In the genomic region with DNA sequence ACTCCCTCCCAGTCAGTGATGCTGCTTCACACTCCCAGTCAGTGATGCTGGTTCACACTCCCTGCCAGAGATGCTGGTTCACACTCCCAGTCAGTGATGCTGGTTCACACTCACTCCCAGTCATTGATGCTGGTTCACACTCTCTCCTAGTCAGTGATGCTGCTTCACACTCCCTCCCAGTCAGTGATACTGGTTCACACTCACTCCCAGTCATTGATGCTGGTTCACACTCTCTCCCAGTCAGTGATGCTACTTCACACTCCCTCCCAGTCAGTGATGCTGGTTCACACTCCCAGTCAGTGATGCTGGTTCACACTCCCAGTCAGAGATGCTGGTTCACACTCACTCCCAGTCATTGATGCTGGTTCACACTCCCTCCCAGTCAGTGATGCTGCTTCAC, we compare ENCODE assay signal across 21 cellular contexts. TPM values are rescaled to one million over a fixed set of nuclear protein-coding genes. Genes with fewer than 3 reads are reported as not detected.
"Had no signal": no experiment of that assay in that cellular context is flagged by ENCODE, and none has a peak within 500 bp of the region (broad histone marks: within the 10 kb centered on the region; RNA-seq: fewer than 3 reads in every experiment).

No MANE protein-coding gene starts in this region.

- H3K27ac Mint-ChIP-seq: dendritic cell treated with granulocyte-macrophage colony-stimulating factor and Interleukin-4, amounts not matched to agents 40 ng/mL and 50 ng/mL, for 4 days; nephron; type B pancreatic cell had no signal

- FAIRE-seq: colon, small intestine had no signal

- DNase-seq: esophagus squamous epithelium; foreskin keratinocyte; left colon; left ventricle myocardium superior; mesenchymal stem cell; naive B cell; small intestine; stimulated activated CD4-positive, alpha-beta T cell treated with anti-CD3 and anti-CD28 coated beads, Interleukin-2, amount 100 ng/mL, for 48 hours; stimulated activated naive CD4-positive, alpha-beta T cell treated with Interleukin-2 at 50 U/mL for 16 hours had no signal

- ATAC-seq: foreskin keratinocyte, left colon, left ventricle myocardium superior had no signal

- H3K4me3 ChIP-seq: esophagus squamous epithelium, hepatocyte, lung, vagina had no signal

- H3K4me1 ChIP-seq: esophagus squamous epithelium, foreskin keratinocyte, vagina had no signal

- H3K36me3 ChIP-seq: esophagus squamous epithelium, neutrophil, vagina had no signal

- H3K27ac ChIP-seq: esophagus squamous epithelium, foreskin keratinocyte, hepatocyte, neutrophil, vagina had no signal

- H3K4me2 ChIP-seq: hepatocyte had no signal

- H2AFZ ChIP-seq: hepatocyte had no signal

- H3K4me1 Mint-ChIP-seq: nephron had no signal

- H3K27me3 ChIP-seq: hepatocyte, neutrophil, vagina had no signal

- H3K9me3 ChIP-seq: neutrophil, vagina had no signal

- H3K4me3 Mint-ChIP-seq: dendritic cell treated with granulocyte-macrophage colony-stimulating factor and Interleukin-4, amounts not matched to agents 40 ng/mL and 50 ng/mL, for 4 days; nephron; type B pancreatic cell had no signal

- H3K36me3 Mint-ChIP-seq: type B pancreatic cell had no signal

- H3K79me2 ChIP-seq: hepatocyte had no signal

RNA-seq across cellular contexts. Expression of gene KCNG2, which starts 34.3 kb away (rescaled TPM):
- total RNA-seq: epithelial cell of proximal tubule, foreskin keratinocyte, hepatocyte, kidney epithelial cell, left colon, left ventricle myocardium superior, osteoblast, pulmonary artery endothelial cell, vagina had no signal
- polyA plus RNA-seq: foreskin keratinocyte, hepatocyte had no signal
